Comparison of ENCODE assay signal across 2 cellular contexts in the genomic region with DNA sequence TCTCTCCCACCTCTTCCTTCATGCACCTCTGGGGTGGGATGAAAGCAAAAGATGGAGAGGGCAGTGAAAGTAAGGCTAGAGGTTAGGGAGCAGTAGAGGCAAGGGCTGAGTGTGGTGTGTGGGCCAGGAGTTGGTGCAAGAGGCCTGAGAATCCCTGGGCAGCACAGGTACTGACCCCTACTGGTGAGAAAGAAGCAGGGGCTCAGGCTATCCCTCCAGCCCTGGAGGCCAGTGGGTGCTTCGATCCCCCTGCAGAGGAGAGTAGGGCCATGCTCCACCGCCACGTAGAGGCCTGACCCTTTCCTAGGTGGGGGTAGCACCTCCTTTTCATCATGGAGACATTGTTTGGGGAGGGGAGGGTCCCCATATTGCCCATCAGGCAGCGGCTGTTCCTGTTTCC.
TF ChIP-seq lines count a peak whose summit lies in the region.

No MANE protein-coding gene starts in this region.

TF ChIP-seq in HCT116, 20 proteins besides CTCF, POLR2A, EP300 and RAD21:
- TF ChIP-seq TCF7L2 (IDR thresholded peaks at IDR 0.05; ENCODE audit: borderline replicate concordance, extremely low read depth, insufficient read depth, insufficient read length) (no peak), ZNF274 (IDR thresholded peaks at IDR 0.05; ENCODE audit: low read depth, low read length) (no peak), ELF1 (IDR thresholded peaks at IDR 0.05; ENCODE audit: borderline replicate concordance, low read depth) (no peak), SIN3A (IDR thresholded peaks at IDR 0.05; ENCODE audit: low read depth) (no peak), CBX3 (IDR thresholded peaks at IDR 0.05; ENCODE audit: low read depth) (no peak), FOSL1 (IDR thresholded peaks at IDR 0.05; ENCODE audit: low read depth) (no peak), SP1 (IDR thresholded peaks at IDR 0.05; ENCODE audit: low read depth) (no peak), SRF (IDR thresholded peaks at IDR 0.05; ENCODE audit: low read depth) (no peak), CEBPB (IDR thresholded peaks at IDR 0.05; ENCODE audit: low read depth) (no peak), POLR2AphosphoS5 (IDR thresholded peaks at IDR 0.05; ENCODE audit: low read depth, low read length) (no peak), EGR1 (IDR thresholded peaks at IDR 0.05; ENCODE audit: low read depth) (no peak), ZFX (IDR thresholded peaks at IDR 0.05) (no peak)
- TF ChIP-seq, protein P1, sequence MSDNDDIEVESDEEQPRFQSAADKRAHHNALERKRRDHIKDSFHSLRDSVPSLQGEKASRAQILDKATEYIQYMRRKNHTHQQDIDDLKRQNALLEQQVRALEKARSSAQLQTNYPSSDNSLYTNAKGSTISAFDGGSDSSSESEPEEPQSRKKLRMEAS (IDR thresholded peaks at IDR 0.05) = no peak
- TF ChIP-seq, protein P2, sequence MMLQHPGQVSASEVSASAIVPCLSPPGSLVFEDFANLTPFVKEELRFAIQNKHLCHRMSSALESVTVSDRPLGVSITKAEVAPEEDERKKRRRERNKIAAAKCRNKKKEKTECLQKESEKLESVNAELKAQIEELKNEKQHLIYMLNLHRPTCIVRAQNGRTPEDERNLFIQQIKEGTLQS (IDR thresholded peaks at IDR 0.05) = no peak
- TF ChIP-seq, protein P3, sequence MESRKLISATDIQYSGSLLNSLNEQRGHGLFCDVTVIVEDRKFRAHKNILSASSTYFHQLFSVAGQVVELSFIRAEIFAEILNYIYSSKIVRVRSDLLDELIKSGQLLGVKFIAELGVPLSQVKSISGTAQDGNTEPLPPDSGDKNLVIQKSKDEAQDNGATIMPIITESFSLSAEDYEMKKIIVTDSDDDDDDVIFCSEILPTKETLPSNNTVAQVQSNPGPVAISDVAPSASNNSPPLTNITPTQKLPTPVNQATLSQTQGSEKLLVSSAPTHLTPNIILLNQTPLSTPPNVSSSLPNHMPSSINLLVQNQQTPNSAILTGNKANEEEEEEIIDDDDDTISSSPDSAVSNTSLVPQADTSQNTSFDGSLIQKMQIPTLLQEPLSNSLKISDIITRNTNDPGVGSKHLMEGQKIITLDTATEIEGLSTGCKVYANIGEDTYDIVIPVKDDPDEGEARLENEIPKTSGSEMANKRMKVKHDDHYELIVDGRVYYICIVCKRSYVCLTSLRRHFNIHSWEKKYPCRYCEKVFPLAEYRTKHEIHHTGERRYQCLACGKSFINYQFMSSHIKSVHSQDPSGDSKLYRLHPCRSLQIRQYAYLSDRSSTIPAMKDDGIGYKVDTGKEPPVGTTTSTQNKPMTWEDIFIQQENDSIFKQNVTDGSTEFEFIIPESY (IDR thresholded peaks at IDR 0.05; ENCODE audit: extremely low read depth, insufficient replicate concordance, low read length) = no peak
- TF ChIP-seq, protein P4, sequence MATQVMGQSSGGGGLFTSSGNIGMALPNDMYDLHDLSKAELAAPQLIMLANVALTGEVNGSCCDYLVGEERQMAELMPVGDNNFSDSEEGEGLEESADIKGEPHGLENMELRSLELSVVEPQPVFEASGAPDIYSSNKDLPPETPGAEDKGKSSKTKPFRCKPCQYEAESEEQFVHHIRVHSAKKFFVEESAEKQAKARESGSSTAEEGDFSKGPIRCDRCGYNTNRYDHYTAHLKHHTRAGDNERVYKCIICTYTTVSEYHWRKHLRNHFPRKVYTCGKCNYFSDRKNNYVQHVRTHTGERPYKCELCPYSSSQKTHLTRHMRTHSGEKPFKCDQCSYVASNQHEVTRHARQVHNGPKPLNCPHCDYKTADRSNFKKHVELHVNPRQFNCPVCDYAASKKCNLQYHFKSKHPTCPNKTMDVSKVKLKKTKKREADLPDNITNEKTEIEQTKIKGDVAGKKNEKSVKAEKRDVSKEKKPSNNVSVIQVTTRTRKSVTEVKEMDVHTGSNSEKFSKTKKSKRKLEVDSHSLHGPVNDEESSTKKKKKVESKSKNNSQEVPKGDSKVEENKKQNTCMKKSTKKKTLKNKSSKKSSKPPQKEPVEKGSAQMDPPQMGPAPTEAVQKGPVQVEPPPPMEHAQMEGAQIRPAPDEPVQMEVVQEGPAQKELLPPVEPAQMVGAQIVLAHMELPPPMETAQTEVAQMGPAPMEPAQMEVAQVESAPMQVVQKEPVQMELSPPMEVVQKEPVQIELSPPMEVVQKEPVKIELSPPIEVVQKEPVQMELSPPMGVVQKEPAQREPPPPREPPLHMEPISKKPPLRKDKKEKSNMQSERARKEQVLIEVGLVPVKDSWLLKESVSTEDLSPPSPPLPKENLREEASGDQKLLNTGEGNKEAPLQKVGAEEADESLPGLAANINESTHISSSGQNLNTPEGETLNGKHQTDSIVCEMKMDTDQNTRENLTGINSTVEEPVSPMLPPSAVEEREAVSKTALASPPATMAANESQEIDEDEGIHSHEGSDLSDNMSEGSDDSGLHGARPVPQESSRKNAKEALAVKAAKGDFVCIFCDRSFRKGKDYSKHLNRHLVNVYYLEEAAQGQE (IDR thresholded peaks at IDR 0.05; ENCODE audit: low read depth) = no peak

TF ChIP-seq in HepG2, 621 proteins besides CTCF, POLR2A, EP300 and RAD21:
- TF ChIP-seq STAG1 (CRISPR knock-in tag; IDR thresholded peaks at IDR 0.05) = peak; percentile 27
- no peak for TF ChIP-seq NFE2L1 (CRISPR knock-in tag; IDR thresholded peaks at IDR 0.05; ENCODE audit: borderline replicate concordance)
